Comparison of ENCODE assay signal across 14 cellular contexts in the genomic region with DNA sequence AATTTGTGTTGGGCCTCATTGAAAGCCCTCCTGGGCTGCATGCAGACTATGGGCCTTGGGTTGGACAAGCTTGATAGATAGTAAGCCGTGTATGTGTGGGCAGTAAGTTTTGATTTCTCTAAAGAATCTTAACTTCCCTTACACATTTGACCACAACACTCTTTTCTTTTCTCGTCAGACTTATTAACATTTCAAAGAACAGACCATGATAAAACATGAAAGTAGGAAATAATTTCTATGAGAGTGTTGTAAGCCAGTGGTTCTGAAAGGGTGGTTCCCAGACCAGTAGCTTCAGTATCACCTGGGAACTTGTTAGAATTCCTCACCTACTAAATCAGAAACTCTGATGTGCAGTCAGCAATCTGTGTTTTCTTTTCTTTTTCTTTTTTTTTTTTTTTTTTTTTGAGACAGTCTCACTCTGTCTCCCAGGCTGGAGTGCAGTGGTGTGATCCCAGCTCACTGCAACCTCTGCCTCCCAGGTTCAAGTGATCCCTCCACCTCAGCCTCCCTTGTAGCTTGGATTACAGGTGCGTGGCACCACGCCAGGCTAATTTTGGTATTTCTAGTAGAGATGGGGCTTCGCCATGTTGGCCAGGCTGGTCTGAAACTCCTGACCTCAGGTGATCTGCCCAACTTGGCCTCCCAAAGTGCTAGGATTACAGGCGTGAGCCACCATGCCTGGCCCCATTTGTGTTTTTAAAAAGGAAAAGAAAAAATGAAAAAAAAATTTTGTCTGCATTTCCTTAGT. TPM values are rescaled to one million over a fixed set of nuclear protein-coding genes. Genes with fewer than 3 reads are reported as not detected.
A peak's percentile ranks its signal among the peaks of the same experiment; 100 is the strongest.
DNase-seq lines count a peak whose midpoint lies in the region; ATAC-seq and TF ChIP-seq lines count a peak whose summit lies in the region.
"Had no signal": no experiment of that assay in that cellular context is flagged by ENCODE, and none has a peak within 500 bp of the region (broad histone marks: within the 10 kb centered on the region; RNA-seq: fewer than 3 reads in every experiment).

No MANE protein-coding gene starts in this region.

- intact Hi-C loops in thyroid gland (cut with DNase I) = no loop called here

- DNase-seq in upper lobe of left lung (no peak), thyroid gland (no peak), HK-2 (ENCODE audit: unreplicated experiment) (no peak), NCI-H524 treated with DMSO at 0.1 percent for 48 hours (lab: John Stamatoyannopoulos, UW) (no peak)
- DNase-seq: DMS79 treated with DMSO at 0.1 percent for 48 hours, head of caudate nucleus, HFFc6, NCI-H1436 treated with DMSO at 0.1 percent for 48 hours, spleen had no signal

- H3K4me3 ChIP-seq in upper lobe of left lung = no peak overlapping the region
- H3K4me3 ChIP-seq in thyroid gland (replicated peaks in 1 of 3) = no peak overlapping the region
- H3K4me3 ChIP-seq: spleen, thoracic aorta had no signal

- no peaks in the 10 kb centered on the region for H3K27me3 Mint-ChIP-seq in activated T-helper 17 cell treated with anti-CD3 and anti-CD28 coated beads, Interleukin-2, amount 50 U/mL, for 72 hours

- peaks cover 21% of the 10 kb centered on the region for H3K36me3 Mint-ChIP-seq in activated T-helper 17 cell treated with anti-CD3 and anti-CD28 coated beads, Interleukin-2, amount 50 U/mL, for 72 hours (ENCODE audit: low read depth)

- H3K4me1 ChIP-seq in upper lobe of left lung = no peaks in the 10 kb centered on the region
- no peaks in the 10 kb centered on the region for H3K4me1 ChIP-seq in thyroid gland
- H3K4me1 ChIP-seq: spleen had no signal

- H3K4me3 Mint-ChIP-seq in activated T-helper 17 cell treated with anti-CD3 and anti-CD28 coated beads, Interleukin-2, amount 50 U/mL, for 72 hours = peak overlapping the region; percentile 47
- H3K4me3 Mint-ChIP-seq: HFFc6 had no signal

- ATAC-seq in GM18867 (IDR thresholded peaks at IDR 0.05; ENCODE audit: unreplicated experiment) (peak; percentile 79), GM21360 (IDR thresholded peaks at IDR 0.05; ENCODE audit: unreplicated experiment) (peak; percentile 76), HG03064 (IDR thresholded peaks at IDR 0.05; ENCODE audit: low read depth, unreplicated experiment) (peak; percentile 74), upper lobe of left lung (ENCODE audit: low FRiP score in 2 of 2) (no peak)
- peak; percentile 67 for ATAC-seq in activated T-helper 17 cell treated with anti-CD3 and anti-CD28 coated beads, Interleukin-2, amount 50 U/mL, for 72 hours (replicated peaks)

- no peak for TF ChIP-seq CTCF in upper lobe of left lung (IDR thresholded peaks at IDR 0.05)
- TF ChIP-seq CTCF in thyroid gland (IDR thresholded peaks at IDR 0.05) = no peak

- peak overlapping the region; percentile 56 for H3K27ac Mint-ChIP-seq in activated T-helper 17 cell treated with anti-CD3 and anti-CD28 coated beads, Interleukin-2, amount 50 U/mL, for 72 hours
- H3K27ac Mint-ChIP-seq: HFFc6 had no signal

- H3K36me3 ChIP-seq in upper lobe of left lung (no peaks in the 10 kb centered on the region), thyroid gland (no peaks in the 10 kb centered on the region)
- H3K36me3 ChIP-seq: spleen, thoracic aorta had no signal

- no peak for TF ChIP-seq EP300 in upper lobe of left lung (IDR thresholded peaks at IDR 0.05)

- peaks cover 24% of the 10 kb centered on the region for H3K4me1 Mint-ChIP-seq in activated T-helper 17 cell treated with anti-CD3 and anti-CD28 coated beads, Interleukin-2, amount 50 U/mL, for 72 hours

- peaks cover 4% of the 10 kb centered on the region for H3K9me3 Mint-ChIP-seq in activated T-helper 17 cell treated with anti-CD3 and anti-CD28 coated beads, Interleukin-2, amount 50 U/mL, for 72 hours

- H3K9me3 ChIP-seq in upper lobe of left lung (no peaks in the 10 kb centered on the region), thyroid gland (no peaks in the 10 kb centered on the region)
- H3K9me3 ChIP-seq: spleen, thoracic aorta had no signal

- H3K27ac ChIP-seq in upper lobe of left lung (no peak overlapping the region), thyroid gland (no peak overlapping the region)
- H3K27ac ChIP-seq: spleen, thoracic aorta had no signal

- TF ChIP-seq POLR2A in upper lobe of left lung (IDR thresholded peaks at IDR 0.05) (no peak), thyroid gland (IDR thresholded peaks at IDR 0.05) (no peak)

- 80 to 87% methylated on average over 6 of the region's 6 CpGs for WGBS in upper lobe of left lung, 2 donors
- WGBS in thyroid gland, 2 donors = 86 to 91% methylated on average over 6 of the region's 6 CpGs

- no peaks in the 10 kb centered on the region for H3K27me3 ChIP-seq in upper lobe of left lung
- no peaks in the 10 kb centered on the region for H3K27me3 ChIP-seq in thyroid gland
- H3K27me3 ChIP-seq: spleen had no signal

RNA-seq across cellular contexts. Expression of a gene that starts 20.0 kb away (rescaled TPM):
- total RNA-seq in activated T-helper 17 cell treated with anti-CD3 and anti-CD28 coated beads, Interleukin-2, amount 50 U/mL, for 72 hours = 10 to 100 TPM in 1 of 2 donors, 1 to 10 TPM in 1; 8.7 to 11.4 TPM
- total RNA-seq in upper lobe of left lung = 10 to 100 TPM in 3 of 6 donors, 1 to 10 TPM in 3; 2.3 to 20.8 (median 9.1) TPM
- 100 to 1,000 TPM in 1 of 4 donors, 10 to 100 TPM in 3; 15.4 to 340 (median 30.9) TPM for total RNA-seq in thyroid gland

RNA-seq across cellular contexts. Expression of a gene that starts 44.8 kb away (rescaled TPM):
- total RNA-seq in activated T-helper 17 cell treated with anti-CD3 and anti-CD28 coated beads, Interleukin-2, amount 50 U/mL, for 72 hours = 10 to 100 TPM in 1 of 2 donors, 1 to 10 TPM in 1; 7.9 to 16.8 TPM
- total RNA-seq in upper lobe of left lung (10 to 100 TPM in 4 of 6 donors, 1 to 10 TPM in 2; 4.8 to 24.3 (median 14.7) TPM), thyroid gland (10 to 100 TPM; 29.3 to 40.0 (median 34.8) TPM)

Comparison
In these comparisons a context has a peak if more than half of its experiments do, and no peak if none do; other contexts are left out.
1. ATAC-seq: peak in GM18867 (single experiment), GM21360 (single experiment), HG03064 (single experiment) and activated T-helper 17 cell treated with anti-CD3 and anti-CD28 coated beads, Interleukin-2, amount 50 U/mL, for 72 hours (single experiment); none in upper lobe of left lung (0 of 2).